Comparison of ENCODE assay signal across 15 cellular contexts in genomic region chr6:6193221-6193745, GRCh38.
A peak's percentile ranks its signal among the peaks of the same experiment; 100 is the strongest.
DNase-seq lines count a peak whose midpoint lies in the region; ATAC-seq and TF ChIP-seq lines count a peak whose summit lies in the region.
"Had no signal": no experiment of that assay in that cellular context is flagged by ENCODE, and none has a peak within 500 bp of the region (broad histone marks: within the 10 kb centered on the region; RNA-seq: fewer than 3 reads in every experiment).

No MANE protein-coding gene starts in this region.

- intact Hi-C loops in head of caudate nucleus (cut with DNase I): no loop called here

- no peaks in the 10 kb centered on the region for H3K4me1 ChIP-seq in GM23248 (ENCODE audit: insufficient read depth)
- no peaks in the 10 kb centered on the region for H3K4me1 ChIP-seq in right atrium auricular region

- no peak overlapping the region for H3K4me3 ChIP-seq in GM23248
- H3K4me3 ChIP-seq in right atrium auricular region: no peak overlapping the region

- in situ Hi-C loops in GM23248 (cut with MboI): no loop called here

- no peaks in the 10 kb centered on the region for H3K36me3 ChIP-seq in GM23248 (ENCODE audit: low read depth)
- no peaks in the 10 kb centered on the region for H3K36me3 ChIP-seq in right atrium auricular region

- WGBS in GM23248 (ENCODE audit: low coverage in 1 of 2, low lambda C conversion rate in 2 of 2, missing lambda C conversion rate in 2 of 2), 2 experiments: 21 to 25% methylated on average over 7 of the region's 7 CpGs

- no peaks in the 10 kb centered on the region for H3K4me1 Mint-ChIP-seq in stimulated activated memory B cell treated with anti-CD40 and anti-IgM and Interleukin-4, amounts not matched to agents 10 μg/mL and 1 μg/mL and 100 μg/mL, for 72 hours
- H3K4me1 Mint-ChIP-seq: CD14-positive monocyte had no signal

- no peak overlapping the region for H3K27ac Mint-ChIP-seq in stimulated activated memory B cell treated with anti-CD40 and anti-IgM and Interleukin-4, amounts not matched to agents 10 μg/mL and 1 μg/mL and 100 μg/mL, for 72 hours
- H3K27ac Mint-ChIP-seq: CD8-positive, alpha-beta T cell; HFFc6 had no signal

- H3K4me2 ChIP-seq in GM23248 (ENCODE audit: unreplicated experiment): no peak overlapping the region

- H3K9me2 ChIP-seq in GM23248 (ENCODE audit: insufficient read depth): no peaks in the 10 kb centered on the region

- H3K4me3 Mint-ChIP-seq in stimulated activated memory B cell treated with anti-CD40 and anti-IgM and Interleukin-4, amounts not matched to agents 10 μg/mL and 1 μg/mL and 100 μg/mL, for 72 hours: no peak overlapping the region
- H3K4me3 Mint-ChIP-seq: CD14-positive monocyte; CD8-positive, alpha-beta T cell; HFFc6 had no signal

- TF ChIP-seq CTCF in right atrium auricular region (IDR thresholded peaks at IDR 0.05): no peak

- H2AFZ ChIP-seq in GM23248: no peak overlapping the region

- no peak for ATAC-seq in HG02678 (IDR thresholded peaks at IDR 0.05; ENCODE audit: unreplicated experiment)
- no peak for ATAC-seq in stimulated activated memory B cell treated with anti-CD40 and anti-IgM and Interleukin-4, amounts not matched to agents 10 μg/mL and 1 μg/mL and 100 μg/mL, for 72 hours
- ATAC-seq: CD8-positive, alpha-beta T cell had no signal

- H3K9me3 Mint-ChIP-seq in stimulated activated memory B cell treated with anti-CD40 and anti-IgM and Interleukin-4, amounts not matched to agents 10 μg/mL and 1 μg/mL and 100 μg/mL, for 72 hours: no peaks in the 10 kb centered on the region
- H3K9me3 Mint-ChIP-seq: CD8-positive, alpha-beta T cell had no signal

- no peaks in the 10 kb centered on the region for H3K79me2 ChIP-seq in GM23248 (ENCODE audit: insufficient read depth)

- DNase-seq in GM23248 (peak; percentile 24), RKO (ENCODE audit: low spot score) (peak; percentile 16), head of caudate nucleus (peak in 31 of 42 donors; percentile 14 to 79 (median 47)), right atrium auricular region (ENCODE audit: low spot score) (no peak)
- DNase-seq in NK-92 treated with Interleukin-12 subunit alpha and Interleukin-12 subunit beta, amount 100 ng/mL, for 24 hours (lab: John Stamatoyannopoulos, UW): no peak
- DNase-seq: CD8-positive, alpha-beta T cell; COR-L47; DMS153; DMS79 treated with DMSO at 0.1 percent for 48 hours; GDM1; HCEC 1CT; HFFc6 had no signal

- H3F3A ChIP-seq in GM23248 (ENCODE audit: insufficient read depth): no peaks in the 10 kb centered on the region

- H3K27me3 Mint-ChIP-seq in stimulated activated memory B cell treated with anti-CD40 and anti-IgM and Interleukin-4, amounts not matched to agents 10 μg/mL and 1 μg/mL and 100 μg/mL, for 72 hours: peaks cover 43% of the 10 kb centered on the region

- no peaks in the 10 kb centered on the region for H3K36me3 Mint-ChIP-seq in stimulated activated memory B cell treated with anti-CD40 and anti-IgM and Interleukin-4, amounts not matched to agents 10 μg/mL and 1 μg/mL and 100 μg/mL, for 72 hours
- H3K36me3 Mint-ChIP-seq: CD8-positive, alpha-beta T cell had no signal

- no peak overlapping the region for H3K27ac ChIP-seq in GM23248
- no peak overlapping the region for H3K27ac ChIP-seq in right atrium auricular region

- H3K9ac ChIP-seq in GM23248: no peak overlapping the region

- H3K27me3 ChIP-seq in GM23248 (replicated peaks; ENCODE audit: insufficient read depth): no peaks in the 10 kb centered on the region
- no peaks in the 10 kb centered on the region for H3K27me3 ChIP-seq in right atrium auricular region

- H3K9me3 ChIP-seq in GM23248 (ENCODE audit: low read depth) (no peaks in the 10 kb centered on the region), right atrium auricular region (no peaks in the 10 kb centered on the region)

- H4K20me1 ChIP-seq in GM23248 (ENCODE audit: insufficient read depth): no peaks in the 10 kb centered on the region; the same call in 1 of the 2 replicates

Comparison
In these comparisons a context has a peak if more than half of its experiments do, and no peak if none do; other contexts are left out.
1. DNase-seq: peak in GM23248 (single experiment), RKO (single experiment) and head of caudate nucleus (31 of 42); none in right atrium auricular region (single experiment) and NK-92 treated with Interleukin-12 subunit alpha and Interleukin-12 subunit beta, amount 100 ng/mL, for 24 hours (single experiment).